Comparison of ENCODE assay signal across 2 cellular contexts in genomic region chr15:63803106-63803886, GRCh38.
A peak's percentile ranks its signal among the peaks of the same experiment; 100 is the strongest.
TF ChIP-seq lines count a peak whose summit lies in the region.

No MANE protein-coding gene starts in this region.

TF ChIP-seq in HepG2, 621 proteins besides CTCF, POLR2A, EP300 and RAD21:
- TF ChIP-seq HMG20B (CRISPR knock-in tag; conservative IDR thresholded peaks at IDR 0.05), result no peak
- TF ChIP-seq RELA (CRISPR knock-in tag; IDR thresholded peaks at IDR 0.05), result no peak
- TF ChIP-seq ZNF629 (CRISPR knock-in tag; conservative IDR thresholded peaks at IDR 0.05), result peak; percentile 46; the same call in 1 of the 2 replicates
- no peak for TF ChIP-seq ZKSCAN8 (CRISPR knock-in tag; IDR thresholded peaks at IDR 0.05; ENCODE audit: borderline replicate concordance)
- TF ChIP-seq KLF13 (CRISPR knock-in tag; IDR thresholded peaks at IDR 0.05), result no peak
TF ChIP-seq in HepG2: peak in this region for 1.

TF ChIP-seq in H1, 55 proteins besides CTCF, POLR2A, EP300 and RAD21:
- TF ChIP-seq SIRT6 (IDR thresholded peaks at IDR 0.05; ENCODE audit: low read length), result no peak
- no peak for TF ChIP-seq SIN3A (conservative IDR thresholded peaks at IDR 0.05 in 1 of 2, IDR thresholded peaks at IDR 0.05 in 1 of 2; ENCODE audit: low read depth in 1 of 2, low read length in 2 of 2)
- TF ChIP-seq RBBP5 (IDR thresholded peaks at IDR 0.05; ENCODE audit: borderline replicate concordance, low read depth, low read length), result no peak
- TF ChIP-seq CEBPB (IDR thresholded peaks at IDR 0.05; ENCODE audit: low read depth, low read length), result no peak
- TF ChIP-seq BCL11A (IDR thresholded peaks at IDR 0.05; ENCODE audit: low read depth in 2 of 2, low read length in 2 of 2), result no peak
- TF ChIP-seq SP4 (IDR thresholded peaks at IDR 0.05; ENCODE audit: low read length), result no peak
- no peak for TF ChIP-seq KDM5A (IDR thresholded peaks at IDR 0.05; ENCODE audit: low read length)
- no peak for TF ChIP-seq ASH2L (IDR thresholded peaks at IDR 0.05; ENCODE audit: low read length)
- no peak for TF ChIP-seq MAFK (IDR thresholded peaks at IDR 0.05; ENCODE audit: low read depth, low read length)
- no peak for TF ChIP-seq TCF12 (IDR thresholded peaks at IDR 0.05; ENCODE audit: low read depth, low read length)
- no peak for TF ChIP-seq SRF (IDR thresholded peaks at IDR 0.05; ENCODE audit: low read depth, low read length)
- no peak for TF ChIP-seq POU5F1 (IDR thresholded peaks at IDR 0.05; ENCODE audit: low read depth, low read length)
- TF ChIP-seq HDAC2 (IDR thresholded peaks at IDR 0.05; ENCODE audit: borderline replicate concordance in 1 of 2, low read depth in 2 of 2, low read length in 2 of 2), result no peak
- TF ChIP-seq BRCA1 (IDR thresholded peaks at IDR 0.05; ENCODE audit: low read depth, low read length), result no peak
- no peak for TF ChIP-seq POLR2AphosphoS5 (IDR thresholded peaks at IDR 0.05; ENCODE audit: low read depth, low read length)
- TF ChIP-seq SP2 (IDR thresholded peaks at IDR 0.05; ENCODE audit: low read length), result no peak
- no peak for TF ChIP-seq EGR1 (IDR thresholded peaks at IDR 0.05; ENCODE audit: borderline replicate concordance, low read depth, low read length)
- TF ChIP-seq KDM1A (IDR thresholded peaks at IDR 0.05; ENCODE audit: borderline replicate concordance, low read length), result no peak
